Comparison of ENCODE assay signal across 1 cellular context in genomic region chr7:142712617-142712957, GRCh38.
TF ChIP-seq lines count a peak whose summit lies in the region.

No MANE protein-coding gene starts in this region.

TF ChIP-seq in HCT116, 20 proteins besides CTCF, POLR2A, EP300 and RAD21:
- TF ChIP-seq FOSL1 (IDR thresholded peaks at IDR 0.05; ENCODE audit: low read depth) (no peak), TCF7L2 (IDR thresholded peaks at IDR 0.05; ENCODE audit: borderline replicate concordance, extremely low read depth, insufficient read depth, insufficient read length) (no peak), ELF1 (IDR thresholded peaks at IDR 0.05; ENCODE audit: borderline replicate concordance, low read depth) (no peak), CBX3 (IDR thresholded peaks at IDR 0.05; ENCODE audit: low read depth) (no peak), POLR2AphosphoS5 (IDR thresholded peaks at IDR 0.05; ENCODE audit: low read depth, low read length) (no peak), SP1 (IDR thresholded peaks at IDR 0.05; ENCODE audit: low read depth) (no peak), ZNF274 (IDR thresholded peaks at IDR 0.05; ENCODE audit: low read depth, low read length) (no peak), REST (IDR thresholded peaks at IDR 0.05; ENCODE audit: low read depth) (no peak), ZBTB33 (IDR thresholded peaks at IDR 0.05; ENCODE audit: extremely low read depth, insufficient replicate concordance, low read length) (no peak), EZH2phosphoT487 (IDR thresholded peaks at IDR 0.05; ENCODE audit: borderline replicate concordance) (no peak), ZFX (IDR thresholded peaks at IDR 0.05) (no peak), JUND (IDR thresholded peaks at IDR 0.05) (no peak), SIN3A (IDR thresholded peaks at IDR 0.05; ENCODE audit: low read depth) (no peak), CEBPB (IDR thresholded peaks at IDR 0.05; ENCODE audit: low read depth) (no peak), ATF3 (IDR thresholded peaks at IDR 0.05) (no peak), EGR1 (IDR thresholded peaks at IDR 0.05; ENCODE audit: low read depth) (no peak)
